Comparison of ENCODE assay signal across 8 cellular contexts in genomic region chr2:219252900-219253752, GRCh38. TPM values are rescaled to one million over a fixed set of nuclear protein-coding genes. Genes with fewer than 3 reads are reported as not detected.
DNase-seq lines count a peak whose midpoint lies in the region; ATAC-seq and TF ChIP-seq lines count a peak whose summit lies in the region.

TSS of gene TUBA4B (plus strand) at chr2:219253243. CDS start at chr2:219253408, 165 bp downstream.

- H3K27ac Mint-ChIP-seq in GM23338 (peak within 1 kb of the TSS; percentile 77), naive B cell (peak within 1 kb of the TSS; percentile 85 to 97 (median 92))

- H3K9me2 ChIP-seq in GM23338 (ENCODE audit: insufficient read depth): no peaks in the 10 kb centered on the region

- DNase-seq in EL (peak; percentile 37), GM23338 (ENCODE audit: low spot score) (peak; percentile 81), NCI-H2196 treated with DMSO at 0.1 percent for 48 hours (lab: John Stamatoyannopoulos, UW; ENCODE audit: unreplicated experiment) (peak; percentile 11), esophagus muscularis mucosa (ENCODE audit: extremely low spot score) (no peak), naive B cell (peak; percentile 50), transverse colon (peak; percentile 65)
- peak; percentile 78 for DNase-seq in activated CD8-positive, alpha-beta memory T cell treated with anti-CD3 and anti-CD28 coated beads, Interleukin-2, amount 50 U/mL, for 48 hours

- H3K27ac ChIP-seq in GM23338 (ENCODE audit: low read depth): no peak within 1 kb of the TSS
- peak within 1 kb of the TSS; percentile 83 to 89 (median 85) for H3K27ac ChIP-seq in esophagus muscularis mucosa (replicated peaks in 1 of 4)
- H3K27ac ChIP-seq in transverse colon: peak within 1 kb of the TSS; percentile 94 to 97 (median 94)

- H3K36me3 ChIP-seq in GM23338 (ENCODE audit: insufficient read depth): peaks cover 3% of the 10 kb centered on the region; the same call in 1 of the 2 replicates
- peaks cover 7 to 29% (median 24%) of the 10 kb centered on the region in 4 donors for H3K36me3 ChIP-seq in esophagus muscularis mucosa
- H3K36me3 ChIP-seq in transverse colon: no peaks in the 10 kb centered on the region

- H3K4me1 Mint-ChIP-seq in GM23338 (peaks cover 43% of the 10 kb centered on the region), naive B cell (peaks cover 52 to 60% (median 60%) of the 10 kb centered on the region in 3 donors)

- H3K9me3 Mint-ChIP-seq in GM23338 (no peaks in the 10 kb centered on the region), naive B cell (no peaks in the 10 kb centered on the region)

- no peaks in the 10 kb centered on the region for H3K79me2 ChIP-seq in GM23338 (replicated peaks; ENCODE audit: insufficient read depth)

- TF ChIP-seq CTCF in GM23338 (conservative IDR thresholded peaks at IDR 0.05; ENCODE audit: low read depth in 2 of 2) (no peak), esophagus muscularis mucosa (IDR thresholded peaks at IDR 0.05) (no peak), transverse colon (IDR thresholded peaks at IDR 0.05) (no peak)

- in situ Hi-C loops in transverse colon (cut with MboI; ENCODE audit: low pct_ligation_motif_present in 1 of 4, low pct_unique_long_range_greater_than_20kb in 1 of 4, low sequenced_read_pairs in 3 of 4): no loop called here

- H3F3A ChIP-seq in GM23338 (replicated peaks; ENCODE audit: low read depth): no peaks in the 10 kb centered on the region; the same call in 1 of the 2 replicates

- peak within 1 kb of the TSS; percentile 96 for H3K4me2 ChIP-seq in GM23338

- TF ChIP-seq POLR2A in esophagus muscularis mucosa (IDR thresholded peaks at IDR 0.05; ENCODE audit: low read depth) (peak; percentile 21), transverse colon (IDR thresholded peaks at IDR 0.05) (no peak)

- H3K4me3 Mint-ChIP-seq in GM23338: peak within 1 kb of the TSS; percentile 85
- peak within 1 kb of the TSS; percentile 78 to 95 (median 90) for H3K4me3 Mint-ChIP-seq in naive B cell

- H3K4me3 ChIP-seq in GM23338 (peak within 1 kb of the TSS; percentile 74), esophagus muscularis mucosa (peak within 1 kb of the TSS; percentile 65 to 81 (median 76)), transverse colon (peak within 1 kb of the TSS; percentile 49 to 72 (median 60))

- H3K27me3 ChIP-seq in GM23338 (ENCODE audit: insufficient read depth) (peaks cover 48% of the 10 kb centered on the region), esophagus muscularis mucosa (peaks cover 0 to 5% (median 0%) of the 10 kb centered on the region in 4 donors), transverse colon (no peaks in the 10 kb centered on the region)

- H3K9me3 ChIP-seq in esophagus muscularis mucosa: no peaks in the 10 kb centered on the region
- no peaks in the 10 kb centered on the region for H3K9me3 ChIP-seq in transverse colon

- ATAC-seq in GM23338: peak; percentile 66
- ATAC-seq in naive B cell (ENCODE audit: low read depth in 2 of 2): peak; percentile 27 to 32
- no peak for ATAC-seq in GM18858 (IDR thresholded peaks at IDR 0.05; ENCODE audit: unreplicated experiment)

- H3K4me1 ChIP-seq in GM23338 (ENCODE audit: insufficient read depth) (peaks cover 7% of the 10 kb centered on the region; the same call in 1 of the 2 replicates), esophagus muscularis mucosa (peaks cover 44 to 71% (median 64%) of the 10 kb centered on the region in 4 donors), transverse colon (peaks cover 36 to 61% (median 56%) of the 10 kb centered on the region in 4 donors)

- peak within 1 kb of the TSS; percentile 84 for H2AFZ ChIP-seq in GM23338

- H4K20me1 ChIP-seq in GM23338 (replicated peaks; ENCODE audit: insufficient read depth): no peaks in the 10 kb centered on the region

- peaks cover 41% of the 10 kb centered on the region for H3K27me3 Mint-ChIP-seq in GM23338 (ENCODE audit: insufficient read depth, low read depth, poor library complexity)
- H3K27me3 Mint-ChIP-seq in naive B cell: no peaks in the 10 kb centered on the region

- WGBS in esophagus muscularis mucosa: 4% methylated on average over 39 of the region's 49 CpGs
- WGBS in transverse colon (ENCODE audit: low coverage in 1 of 2), 2 donors: 8% methylated on average over 42 of the region's 49 CpGs; no CpG with 5 or more reads in 1 of the 2 donors

- intact Hi-C loops in esophagus muscularis mucosa (cut with DNase I) (no loop called here), transverse colon (cut with DNase I; ENCODE audit: low total_unique reads) (no loop called here)

- TF ChIP-seq EP300 in esophagus muscularis mucosa (IDR thresholded peaks at IDR 0.05) (no peak), transverse colon (IDR thresholded peaks at IDR 0.05; ENCODE audit: low read depth) (no peak)

- peaks cover 37% of the 10 kb centered on the region for H3K36me3 Mint-ChIP-seq in GM23338 (ENCODE audit: low read depth)
- H3K36me3 Mint-ChIP-seq in naive B cell: peaks cover 0 to 7% of the 10 kb centered on the region in 2 donors

TF ChIP-seq in GM23338, 12 proteins besides CTCF, POLR2A, EP300 and RAD21:
- TF ChIP-seq, protein P1, sequence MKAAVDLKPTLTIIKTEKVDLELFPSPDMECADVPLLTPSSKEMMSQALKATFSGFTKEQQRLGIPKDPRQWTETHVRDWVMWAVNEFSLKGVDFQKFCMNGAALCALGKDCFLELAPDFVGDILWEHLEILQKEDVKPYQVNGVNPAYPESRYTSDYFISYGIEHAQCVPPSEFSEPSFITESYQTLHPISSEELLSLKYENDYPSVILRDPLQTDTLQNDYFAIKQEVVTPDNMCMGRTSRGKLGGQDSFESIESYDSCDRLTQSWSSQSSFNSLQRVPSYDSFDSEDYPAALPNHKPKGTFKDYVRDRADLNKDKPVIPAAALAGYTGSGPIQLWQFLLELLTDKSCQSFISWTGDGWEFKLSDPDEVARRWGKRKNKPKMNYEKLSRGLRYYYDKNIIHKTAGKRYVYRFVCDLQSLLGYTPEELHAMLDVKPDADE (IDR thresholded peaks at IDR 0.05): 0 out of 2 replicates have a peak, but pooled peaks have one; percentile 47
- TF ChIP-seq NANOG (IDR thresholded peaks at IDR 0.05; ENCODE audit: borderline replicate concordance) (no peak), CREB1 (CRISPR knock-in tag; IDR thresholded peaks at IDR 0.05; ENCODE audit: low read depth) (0 out of 2 replicates have a peak, but pooled peaks have one; percentile 20)

RNA-seq across cellular contexts. Expression of gene TUBA4B, which starts in this region (rescaled TPM):
- 0.14 TPM in 1 of 2 replicates, not detected in the other for total RNA-seq in GM23338 (2014; rRNA removed; shearing (Covaris generic))
- 0.17 TPM in 1 of 2 replicates, not detected in the other for polyA plus RNA-seq in GM23338 (2016; fragmentation: Nextera tagmentation; extraction: Ambion mirVana)
- not detected for total RNA-seq in esophagus muscularis mucosa
- not detected for polyA plus RNA-seq in naive B cell (ENCODE audit: low read depth in 6 of 6)
- not detected for total RNA-seq in transverse colon

Comparison
In these comparisons a context has a peak if more than half of its experiments do, and no peak if none do; other contexts are left out.
1. Peak in DNase-seq, ATAC-seq, H3K4me3 ChIP-seq and H3K4me2 ChIP-seq in GM23338; RNA of the gene not detected or under 1 TPM.
2. Peak in DNase-seq and ATAC-seq in naive B cell; RNA of the gene not detected or under 1 TPM.
3. Peak in DNase-seq, H3K4me3 ChIP-seq and H3K27ac ChIP-seq in transverse colon; RNA of the gene not detected or under 1 TPM.